Comparison of ENCODE assay signal across 14 cellular contexts in genomic region chr2:151842830-151843668, GRCh38. TPM values are rescaled to one million over a fixed set of nuclear protein-coding genes. Genes with fewer than 3 reads are reported as not detected.
DNase-seq lines count a peak whose midpoint lies in the region; ATAC-seq and FAIRE-seq lines count a peak whose summit lies in the region.
"Had no signal": no experiment of that assay in that cellular context is flagged by ENCODE, and none has a peak within 500 bp of the region (broad histone marks: within the 10 kb centered on the region; RNA-seq: fewer than 3 reads in every experiment).

No MANE protein-coding gene starts in this region.

- ATAC-seq in GM21529 (IDR thresholded peaks at IDR 0.05; ENCODE audit: unreplicated experiment) = peak; percentile 38
- peak in 1 of 2 donors; percentile 43 for ATAC-seq in right cardiac atrium
- ATAC-seq in HG03039 (IDR thresholded peaks at IDR 0.05; ENCODE audit: unreplicated experiment) = no peak
- no peak for ATAC-seq in GM21619 (IDR thresholded peaks at IDR 0.05; ENCODE audit: unreplicated experiment)

- FAIRE-seq in GM18507 (lab: Jason Lieb, UNC) = peak; percentile 73

- WGBS in right cardiac atrium = 56% methylated on average over 8 of the region's 8 CpGs

- H3K27me3 ChIP-seq in right cardiac atrium (ENCODE audit: control insufficient read depth, insufficient read depth) = no peaks in the 10 kb centered on the region
- H3K27me3 ChIP-seq: colonic mucosa had no signal

- H3K9me3 ChIP-seq in right cardiac atrium (ENCODE audit: control insufficient read depth, low read length) = no peaks in the 10 kb centered on the region
- H3K9me3 ChIP-seq: colonic mucosa, SK-N-SH had no signal

- H3K27ac ChIP-seq in right cardiac atrium (ENCODE audit: low read length) = peak overlapping the region; percentile 52
- H3K27ac ChIP-seq: colonic mucosa, VCaP had no signal

- intact Hi-C loops in right cardiac atrium (cut with DNase I) = no loop called here

- DNase-seq in GM18507 (ENCODE audit: extremely low spot score, insufficient read length, low read depth) = no peak
- peak; percentile 56 for DNase-seq in HT1080 (ENCODE audit: low read depth)
- no peak for DNase-seq in right cardiac atrium
- DNase-seq in amniotic stem cell (lab: John Stamatoyannopoulos, UW) = no peak
- DNase-seq in NOMO-1 (lab: John Stamatoyannopoulos, UW; ENCODE audit: unreplicated experiment in 2 of 2) = no peak
- DNase-seq: activated naive CD8-positive, alpha-beta T cell treated with anti-CD3 and anti-CD28 coated beads for 36 hours; colonic mucosa; DMS79 treated with DMSO at 0.1 percent for 48 hours; NCI-H1694 treated with DMSO at 0.1 percent for 48 hours; SK-N-SH had no signal

- H3K4me1 ChIP-seq in right cardiac atrium (ENCODE audit: control insufficient read depth, insufficient read depth, low read length) = peaks cover 6% of the 10 kb centered on the region
- H3K4me1 ChIP-seq: colonic mucosa had no signal

- no peak overlapping the region for H3K4me3 ChIP-seq in right cardiac atrium (ENCODE audit: low read length)
- H3K4me3 ChIP-seq: colonic mucosa had no signal

RNA-seq across cellular contexts. Expression of gene ARL5A, which starts 14.8 kb away (rescaled TPM):
- 79.3 and 94.7 TPM in 2 replicates for total RNA-seq in HT1080 (2014; rRNA removed; shearing (Covaris generic))
- 20.5 and 29.4 TPM in 2 replicates for polyA plus RNA-seq in HT1080 (2015; cell fraction: cytosol; rRNA removed)
- 13.5 and 15.2 TPM in 2 replicates for polyA plus RNA-seq in HT1080 (2015; cell fraction: nucleus; rRNA removed)
- 100 to 1,000 TPM in 2 of 4 donors, 10 to 100 TPM in 2; 81.5 to 119 (median 99.5) TPM for total RNA-seq in right cardiac atrium
- polyA plus RNA-seq in right cardiac atrium = 26.8 TPM
